ENCODE assay signal across 8 cellular contexts in genomic region chr19:41351339-41352245, GRCh38. TPM values are rescaled to one million over a fixed set of nuclear protein-coding genes. Genes with fewer than 3 reads are reported as not detected.
A peak's percentile ranks its signal among the peaks of the same experiment; 100 is the strongest.
DNase-seq lines count a peak whose midpoint lies in the region; ATAC-seq lines count a peak whose summit lies in the region.

No MANE protein-coding gene starts in this region.

- peak; percentile 57 to 60 for ATAC-seq in naive thymus-derived CD8-positive, alpha-beta T cell
- peak; percentile 64 to 65 for ATAC-seq in stimulated activated naive B cell treated with anti-CD40 and anti-IgM and Interleukin-4, amounts not matched to agents 10 μg/mL and 1 μg/mL and 100 μg/mL, for 72 hours (replicated peaks)

- H3K27me3 ChIP-seq in H7 (ENCODE audit: control insufficient read depth, insufficient read depth, low read length): peaks cover 31% of the 10 kb centered on the region
- no peaks in the 10 kb centered on the region for H3K27me3 ChIP-seq in esophagus (ENCODE audit: control insufficient read depth in 1 of 2, insufficient read depth in 2 of 2, low read length in 2 of 2)

- H3K4me1 Mint-ChIP-seq in naive thymus-derived CD8-positive, alpha-beta T cell: peaks cover 36 to 72% (median 62%) of the 10 kb centered on the region in 4 donors
- peaks cover 38 to 62% of the 10 kb centered on the region in 2 donors for H3K4me1 Mint-ChIP-seq in stimulated activated naive B cell treated with anti-CD40 and anti-IgM and Interleukin-4, amounts not matched to agents 10 μg/mL and 1 μg/mL and 100 μg/mL, for 72 hours

- H3K36me3 ChIP-seq in ES-I3 (ENCODE audit: insufficient read depth, low read length): no peaks in the 10 kb centered on the region
- no peaks in the 10 kb centered on the region for H3K36me3 ChIP-seq in H7 (replicated peaks; ENCODE audit: control insufficient read depth, insufficient read depth, low read length)
- no peaks in the 10 kb centered on the region for H3K36me3 ChIP-seq in esophagus (ENCODE audit: control insufficient read depth in 2 of 2, insufficient read depth in 2 of 2, low read length in 1 of 2)

- H3K4me3 ChIP-seq in H7 (ENCODE audit: insufficient read depth, low read depth, low read length) (peak overlapping the region; percentile 79), esophagus (ENCODE audit: low read depth in 1 of 2, low read length in 2 of 2) (peak overlapping the region; percentile 72 to 73)

- DNase-seq in H7: peak; percentile 92
- DNase-seq in NOMO-1 treated with DMSO at 0.1 percent for 48 hours (lab: John Stamatoyannopoulos, UW; ENCODE audit: unreplicated experiment): peak; percentile 66
- DNase-seq in activated T-cell treated with anti-CD3 and anti-CD28 coated beads for 1 hour (ENCODE audit: low read depth): peak; percentile 71
- DNase-seq in naive thymus-derived CD8-positive, alpha-beta T cell: peak; percentile 74 to 91 (median 84)
- DNase-seq in stimulated activated naive B cell treated with anti-CD40 and anti-IgM and Interleukin-4, amounts not matched to agents 10 μg/mL and 1 μg/mL and 100 μg/mL, for 72 hours: peak; percentile 89
- DNase-seq in cerebellar nuclear complex (lab: John Stamatoyannopoulos, UW): no peak

- H3K9me3 ChIP-seq in ES-I3 (ENCODE audit: control insufficient read depth, insufficient read depth, low read length) (no peaks in the 10 kb centered on the region), esophagus (ENCODE audit: control insufficient read depth in 2 of 2, insufficient read depth in 1 of 2, low read depth in 1 of 2, low read length in 1 of 2) (no peaks in the 10 kb centered on the region)

- H3K4me1 ChIP-seq in ES-I3 (ENCODE audit: insufficient read depth, low read length): peaks cover 5% of the 10 kb centered on the region; the same call in 1 of the 2 replicates
- H3K4me1 ChIP-seq in esophagus (ENCODE audit: control insufficient read depth in 2 of 2, insufficient read depth in 2 of 2, low read length in 1 of 2): peaks cover 5 to 8% of the 10 kb centered on the region in 2 donors

- H3K27ac ChIP-seq in esophagus (ENCODE audit: low read depth in 2 of 2, low read length in 1 of 2): peak overlapping the region; percentile 77 to 90

- peak overlapping the region; percentile 84 to 99 (median 97) for H3K27ac Mint-ChIP-seq in naive thymus-derived CD8-positive, alpha-beta T cell
- peak overlapping the region; percentile 98 for H3K27ac Mint-ChIP-seq in stimulated activated naive B cell treated with anti-CD40 and anti-IgM and Interleukin-4, amounts not matched to agents 10 μg/mL and 1 μg/mL and 100 μg/mL, for 72 hours

- H3K27me3 Mint-ChIP-seq in naive thymus-derived CD8-positive, alpha-beta T cell: no peaks in the 10 kb centered on the region
- H3K27me3 Mint-ChIP-seq in stimulated activated naive B cell treated with anti-CD40 and anti-IgM and Interleukin-4, amounts not matched to agents 10 μg/mL and 1 μg/mL and 100 μg/mL, for 72 hours: no peaks in the 10 kb centered on the region

- no peaks in the 10 kb centered on the region for H3K9me3 Mint-ChIP-seq in naive thymus-derived CD8-positive, alpha-beta T cell
- no peaks in the 10 kb centered on the region for H3K9me3 Mint-ChIP-seq in stimulated activated naive B cell treated with anti-CD40 and anti-IgM and Interleukin-4, amounts not matched to agents 10 μg/mL and 1 μg/mL and 100 μg/mL, for 72 hours

- peaks cover 4 to 30% (median 7%) of the 10 kb centered on the region in 3 donors for H3K36me3 Mint-ChIP-seq in naive thymus-derived CD8-positive, alpha-beta T cell
- H3K36me3 Mint-ChIP-seq in stimulated activated naive B cell treated with anti-CD40 and anti-IgM and Interleukin-4, amounts not matched to agents 10 μg/mL and 1 μg/mL and 100 μg/mL, for 72 hours: peaks cover 37 to 52% of the 10 kb centered on the region in 2 donors

- peak overlapping the region; percentile 92 to 100 (median 99) for H3K4me3 Mint-ChIP-seq in naive thymus-derived CD8-positive, alpha-beta T cell
- peak overlapping the region; percentile 98 to 100 for H3K4me3 Mint-ChIP-seq in stimulated activated naive B cell treated with anti-CD40 and anti-IgM and Interleukin-4, amounts not matched to agents 10 μg/mL and 1 μg/mL and 100 μg/mL, for 72 hours

- 0 to 1% methylated on average over 43 to 58 of the region's 58 CpGs for WGBS in esophagus, 2 donors

- peak overlapping the region; percentile 61 for H3K9ac ChIP-seq in ES-I3 (ENCODE audit: low read depth, low read length)

- POLR2A ChIA-PET in naive thymus-derived CD8-positive, alpha-beta T cell (lab: Charles Lee): interaction anchor here (0.6 to 12.0 kb wide), 22 partner anchors 9 to 201 kb away, joined by 3 to 180 read pairs (median 6); partner anchors contain the start of genes B9D2, CCDC97, EXOSC5 and HNRNPUL1

RNA-seq across cellular contexts. Expression of gene TGFB1, which starts 2.1 kb away (rescaled TPM):
- total RNA-seq in H7 (2014; rRNA removed; shearing (Covaris generic)): 8.6 and 11.6 TPM in 2 replicates
- 10 to 100 TPM; 16.2 to 77.1 TPM for polyA plus RNA-seq in esophagus
- total RNA-seq in naive thymus-derived CD8-positive, alpha-beta T cell: 10 to 100 TPM; 83.6 to 85.6 TPM
- polyA plus RNA-seq in naive thymus-derived CD8-positive, alpha-beta T cell: 10 to 100 TPM; 30.5 to 45.4 (median 34.5) TPM

RNA-seq across cellular contexts. Expression of gene B9D2, which starts 12.4 kb away (rescaled TPM):
- total RNA-seq in H7 (2014; rRNA removed; shearing (Covaris generic)): 1.1 and 2.9 TPM in 2 replicates
- polyA plus RNA-seq in esophagus: 1 to 10 TPM; 3.1 to 6.0 TPM
- 10 to 100 TPM; 15.0 to 17.3 TPM for total RNA-seq in naive thymus-derived CD8-positive, alpha-beta T cell
- polyA plus RNA-seq in naive thymus-derived CD8-positive, alpha-beta T cell: 10 to 100 TPM; 12.6 to 20.9 (median 19.8) TPM

RNA-seq across cellular contexts. Expression of gene TMEM91, which starts 24.7 kb away (rescaled TPM):
- total RNA-seq in H7 (2014; rRNA removed; shearing (Covaris generic)): 8.4 and 13.3 TPM in 2 replicates
- polyA plus RNA-seq in esophagus: 10 to 100 TPM; 13.8 to 17.3 TPM
- total RNA-seq in naive thymus-derived CD8-positive, alpha-beta T cell: 1 to 10 TPM; 9.9 TPM
- 1 to 10 TPM; 3.6 to 8.3 (median 5.0) TPM for polyA plus RNA-seq in naive thymus-derived CD8-positive, alpha-beta T cell

RNA-seq across cellular contexts. Expression of gene CCDC97, which starts 41.6 kb away (rescaled TPM):
- total RNA-seq in H7 (2014; rRNA removed; shearing (Covaris generic)): 19.6 and 20.8 TPM in 2 replicates
- polyA plus RNA-seq in esophagus: 10 to 100 TPM; 12.2 to 14.0 TPM
- total RNA-seq in naive thymus-derived CD8-positive, alpha-beta T cell: 10 to 100 TPM; 46.6 to 49.1 TPM
- polyA plus RNA-seq in naive thymus-derived CD8-positive, alpha-beta T cell: 10 to 100 TPM; 15.6 to 25.0 (median 24.6) TPM

RNA-seq across cellular contexts. Expression of gene EXOSC5, which starts 45.6 kb away (rescaled TPM):
- 79.6 and 83.0 TPM in 2 replicates for total RNA-seq in H7 (2014; rRNA removed; shearing (Covaris generic))
- 10 to 100 TPM; 26.3 to 31.9 TPM for polyA plus RNA-seq in esophagus
- 10 to 100 TPM; 18.3 to 22.9 TPM for total RNA-seq in naive thymus-derived CD8-positive, alpha-beta T cell
- 10 to 100 TPM; 69.0 to 88.0 (median 84.8) TPM for polyA plus RNA-seq in naive thymus-derived CD8-positive, alpha-beta T cell

Comparison
In these comparisons a context has a peak if more than half of its experiments do, and no peak if none do; other contexts are left out.
1. DNase-seq: peak in H7 (single experiment), NOMO-1 treated with DMSO at 0.1 percent for 48 hours (single experiment), activated T-cell treated with anti-CD3 and anti-CD28 coated beads for 1 hour (single experiment), naive thymus-derived CD8-positive, alpha-beta T cell (10 of 10) and stimulated activated naive B cell treated with anti-CD40 and anti-IgM and Interleukin-4, amounts not matched to agents 10 μg/mL and 1 μg/mL and 100 μg/mL, for 72 hours (single experiment); none in cerebellar nuclear complex (0 of 2).